1 cellular context compared by ENCODE assay signal in the genomic region with DNA sequence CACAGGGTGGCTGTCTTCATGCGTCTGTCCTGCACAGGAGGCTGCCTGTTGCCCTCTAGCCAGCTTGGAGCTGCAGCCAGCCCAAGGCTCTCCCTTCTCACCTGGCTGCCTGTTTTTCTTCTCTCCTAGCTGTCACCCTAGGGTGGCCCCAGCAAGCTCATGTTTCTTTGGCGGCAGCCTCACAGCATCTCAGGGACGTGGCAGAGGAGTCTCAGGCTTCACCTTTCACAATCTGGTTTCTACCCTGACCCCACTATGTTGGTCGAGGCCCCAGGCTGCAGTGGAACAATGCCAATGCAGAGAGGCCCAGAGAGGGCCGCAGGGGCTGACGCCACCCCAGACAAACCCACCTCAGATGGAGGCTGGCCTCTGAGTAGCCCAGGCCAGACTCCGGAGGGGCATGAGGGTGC.
TF ChIP-seq lines count a peak whose summit lies in the region.

No MANE protein-coding gene starts in this region.

TF ChIP-seq in K562, 482 proteins besides CTCF, POLR2A, EP300 and RAD21 (continued from another document):
- TF ChIP-seq TEAD4 (IDR thresholded peaks at IDR 0.05; ENCODE audit: low read length) (no peak), TEAD4 (CRISPR knock-in tag; IDR thresholded peaks at IDR 0.05; ENCODE audit: borderline replicate concordance) (0 out of 2 replicates have a peak, but pooled peaks have one; percentile 9), ZNF282 (CRISPR knock-in tag; IDR thresholded peaks at IDR 0.05) (0 out of 2 replicates have a peak, but pooled peaks have one; percentile 79), ZNF778 (CRISPR knock-in tag; IDR thresholded peaks at IDR 0.05) (no peak), CBX8 (IDR thresholded peaks at IDR 0.05; ENCODE audit: borderline replicate concordance, extremely low read depth, low read depth, low read length, poor library complexity, severe bottlenecking) (no peak), ZNF124 (CRISPR knock-in tag; IDR thresholded peaks at IDR 0.05) (no peak), PURB (CRISPR knock-in tag; IDR thresholded peaks at IDR 0.05; ENCODE audit: low read depth) (no peak), ZNF311 (CRISPR knock-in tag; IDR thresholded peaks at IDR 0.05) (no peak), ZNF586 (CRISPR knock-in tag; conservative IDR thresholded peaks at IDR 0.05) (no peak), ASH1L (IDR thresholded peaks at IDR 0.05; ENCODE audit: borderline replicate concordance, low read depth, partially characterized antibody) (no peak), IRF2 (CRISPR knock-in tag; IDR thresholded peaks at IDR 0.05) (peak; percentile 59; the same call in 1 of the 2 replicates), MCM5 (IDR thresholded peaks at IDR 0.05; ENCODE audit: low read depth) (no peak)
- TF ChIP-seq, protein P1, sequence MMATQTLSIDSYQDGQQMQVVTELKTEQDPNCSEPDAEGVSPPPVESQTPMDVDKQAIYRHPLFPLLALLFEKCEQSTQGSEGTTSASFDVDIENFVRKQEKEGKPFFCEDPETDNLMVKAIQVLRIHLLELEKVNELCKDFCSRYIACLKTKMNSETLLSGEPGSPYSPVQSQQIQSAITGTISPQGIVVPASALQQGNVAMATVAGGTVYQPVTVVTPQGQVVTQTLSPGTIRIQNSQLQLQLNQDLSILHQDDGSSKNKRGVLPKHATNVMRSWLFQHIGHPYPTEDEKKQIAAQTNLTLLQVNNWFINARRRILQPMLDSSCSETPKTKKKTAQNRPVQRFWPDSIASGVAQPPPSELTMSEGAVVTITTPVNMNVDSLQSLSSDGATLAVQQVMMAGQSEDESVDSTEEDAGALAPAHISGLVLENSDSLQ (IDR thresholded peaks at IDR 0.05), result no peak
- TF ChIP-seq, protein P2, sequence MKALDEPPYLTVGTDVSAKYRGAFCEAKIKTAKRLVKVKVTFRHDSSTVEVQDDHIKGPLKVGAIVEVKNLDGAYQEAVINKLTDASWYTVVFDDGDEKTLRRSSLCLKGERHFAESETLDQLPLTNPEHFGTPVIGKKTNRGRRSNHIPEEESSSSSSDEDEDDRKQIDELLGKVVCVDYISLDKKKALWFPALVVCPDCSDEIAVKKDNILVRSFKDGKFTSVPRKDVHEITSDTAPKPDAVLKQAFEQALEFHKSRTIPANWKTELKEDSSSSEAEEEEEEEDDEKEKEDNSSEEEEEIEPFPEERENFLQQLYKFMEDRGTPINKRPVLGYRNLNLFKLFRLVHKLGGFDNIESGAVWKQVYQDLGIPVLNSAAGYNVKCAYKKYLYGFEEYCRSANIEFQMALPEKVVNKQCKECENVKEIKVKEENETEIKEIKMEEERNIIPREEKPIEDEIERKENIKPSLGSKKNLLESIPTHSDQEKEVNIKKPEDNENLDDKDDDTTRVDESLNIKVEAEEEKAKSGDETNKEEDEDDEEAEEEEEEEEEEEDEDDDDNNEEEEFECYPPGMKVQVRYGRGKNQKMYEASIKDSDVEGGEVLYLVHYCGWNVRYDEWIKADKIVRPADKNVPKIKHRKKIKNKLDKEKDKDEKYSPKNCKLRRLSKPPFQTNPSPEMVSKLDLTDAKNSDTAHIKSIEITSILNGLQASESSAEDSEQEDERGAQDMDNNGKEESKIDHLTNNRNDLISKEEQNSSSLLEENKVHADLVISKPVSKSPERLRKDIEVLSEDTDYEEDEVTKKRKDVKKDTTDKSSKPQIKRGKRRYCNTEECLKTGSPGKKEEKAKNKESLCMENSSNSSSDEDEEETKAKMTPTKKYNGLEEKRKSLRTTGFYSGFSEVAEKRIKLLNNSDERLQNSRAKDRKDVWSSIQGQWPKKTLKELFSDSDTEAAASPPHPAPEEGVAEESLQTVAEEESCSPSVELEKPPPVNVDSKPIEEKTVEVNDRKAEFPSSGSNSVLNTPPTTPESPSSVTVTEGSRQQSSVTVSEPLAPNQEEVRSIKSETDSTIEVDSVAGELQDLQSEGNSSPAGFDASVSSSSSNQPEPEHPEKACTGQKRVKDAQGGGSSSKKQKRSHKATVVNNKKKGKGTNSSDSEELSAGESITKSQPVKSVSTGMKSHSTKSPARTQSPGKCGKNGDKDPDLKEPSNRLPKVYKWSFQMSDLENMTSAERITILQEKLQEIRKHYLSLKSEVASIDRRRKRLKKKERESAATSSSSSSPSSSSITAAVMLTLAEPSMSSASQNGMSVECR (CRISPR knock-in tag; IDR thresholded peaks at IDR 0.05), result 0 out of 2 replicates have a peak, but pooled peaks have one; percentile 24
- TF ChIP-seq, protein P3, sequence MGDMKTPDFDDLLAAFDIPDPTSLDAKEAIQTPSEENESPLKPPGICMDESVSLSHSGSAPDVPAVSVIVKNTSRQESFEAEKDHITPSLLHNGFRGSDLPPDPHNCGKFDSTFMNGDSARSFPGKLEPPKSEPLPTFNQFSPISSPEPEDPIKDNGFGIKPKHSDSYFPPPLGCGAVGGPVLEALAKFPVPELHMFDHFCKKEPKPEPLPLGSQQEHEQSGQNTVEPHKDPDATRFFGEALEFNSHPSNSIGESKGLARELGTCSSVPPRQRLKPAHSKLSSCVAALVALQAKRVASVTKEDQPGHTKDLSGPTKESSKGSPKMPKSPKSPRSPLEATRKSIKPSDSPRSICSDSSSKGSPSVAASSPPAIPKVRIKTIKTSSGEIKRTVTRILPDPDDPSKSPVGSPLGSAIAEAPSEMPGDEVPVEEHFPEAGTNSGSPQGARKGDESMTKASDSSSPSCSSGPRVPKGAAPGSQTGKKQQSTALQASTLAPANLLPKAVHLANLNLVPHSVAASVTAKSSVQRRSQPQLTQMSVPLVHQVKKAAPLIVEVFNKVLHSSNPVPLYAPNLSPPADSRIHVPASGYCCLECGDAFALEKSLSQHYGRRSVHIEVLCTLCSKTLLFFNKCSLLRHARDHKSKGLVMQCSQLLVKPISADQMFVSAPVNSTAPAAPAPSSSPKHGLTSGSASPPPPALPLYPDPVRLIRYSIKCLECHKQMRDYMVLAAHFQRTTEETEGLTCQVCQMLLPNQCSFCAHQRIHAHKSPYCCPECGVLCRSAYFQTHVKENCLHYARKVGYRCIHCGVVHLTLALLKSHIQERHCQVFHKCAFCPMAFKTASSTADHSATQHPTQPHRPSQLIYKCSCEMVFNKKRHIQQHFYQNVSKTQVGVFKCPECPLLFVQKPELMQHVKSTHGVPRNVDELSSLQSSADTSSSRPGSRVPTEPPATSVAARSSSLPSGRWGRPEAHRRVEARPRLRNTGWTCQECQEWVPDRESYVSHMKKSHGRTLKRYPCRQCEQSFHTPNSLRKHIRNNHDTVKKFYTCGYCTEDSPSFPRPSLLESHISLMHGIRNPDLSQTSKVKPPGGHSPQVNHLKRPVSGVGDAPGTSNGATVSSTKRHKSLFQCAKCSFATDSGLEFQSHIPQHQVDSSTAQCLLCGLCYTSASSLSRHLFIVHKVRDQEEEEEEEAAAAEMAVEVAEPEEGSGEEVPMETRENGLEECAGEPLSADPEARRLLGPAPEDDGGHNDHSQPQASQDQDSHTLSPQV (IDR thresholded peaks at IDR 0.05), result no peak
- TF ChIP-seq, protein P4, sequence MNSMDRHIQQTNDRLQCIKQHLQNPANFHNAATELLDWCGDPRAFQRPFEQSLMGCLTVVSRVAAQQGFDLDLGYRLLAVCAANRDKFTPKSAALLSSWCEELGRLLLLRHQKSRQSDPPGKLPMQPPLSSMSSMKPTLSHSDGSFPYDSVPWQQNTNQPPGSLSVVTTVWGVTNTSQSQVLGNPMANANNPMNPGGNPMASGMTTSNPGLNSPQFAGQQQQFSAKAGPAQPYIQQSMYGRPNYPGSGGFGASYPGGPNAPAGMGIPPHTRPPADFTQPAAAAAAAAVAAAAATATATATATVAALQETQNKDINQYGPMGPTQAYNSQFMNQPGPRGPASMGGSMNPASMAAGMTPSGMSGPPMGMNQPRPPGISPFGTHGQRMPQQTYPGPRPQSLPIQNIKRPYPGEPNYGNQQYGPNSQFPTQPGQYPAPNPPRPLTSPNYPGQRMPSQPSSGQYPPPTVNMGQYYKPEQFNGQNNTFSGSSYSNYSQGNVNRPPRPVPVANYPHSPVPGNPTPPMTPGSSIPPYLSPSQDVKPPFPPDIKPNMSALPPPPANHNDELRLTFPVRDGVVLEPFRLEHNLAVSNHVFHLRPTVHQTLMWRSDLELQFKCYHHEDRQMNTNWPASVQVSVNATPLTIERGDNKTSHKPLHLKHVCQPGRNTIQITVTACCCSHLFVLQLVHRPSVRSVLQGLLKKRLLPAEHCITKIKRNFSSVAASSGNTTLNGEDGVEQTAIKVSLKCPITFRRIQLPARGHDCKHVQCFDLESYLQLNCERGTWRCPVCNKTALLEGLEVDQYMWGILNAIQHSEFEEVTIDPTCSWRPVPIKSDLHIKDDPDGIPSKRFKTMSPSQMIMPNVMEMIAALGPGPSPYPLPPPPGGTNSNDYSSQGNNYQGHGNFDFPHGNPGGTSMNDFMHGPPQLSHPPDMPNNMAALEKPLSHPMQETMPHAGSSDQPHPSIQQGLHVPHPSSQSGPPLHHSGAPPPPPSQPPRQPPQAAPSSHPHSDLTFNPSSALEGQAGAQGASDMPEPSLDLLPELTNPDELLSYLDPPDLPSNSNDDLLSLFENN (IDR thresholded peaks at IDR 0.05; ENCODE audit: low read depth in 2 of 2, low read length in 2 of 2), result no peak
- TF ChIP-seq, protein P5, sequence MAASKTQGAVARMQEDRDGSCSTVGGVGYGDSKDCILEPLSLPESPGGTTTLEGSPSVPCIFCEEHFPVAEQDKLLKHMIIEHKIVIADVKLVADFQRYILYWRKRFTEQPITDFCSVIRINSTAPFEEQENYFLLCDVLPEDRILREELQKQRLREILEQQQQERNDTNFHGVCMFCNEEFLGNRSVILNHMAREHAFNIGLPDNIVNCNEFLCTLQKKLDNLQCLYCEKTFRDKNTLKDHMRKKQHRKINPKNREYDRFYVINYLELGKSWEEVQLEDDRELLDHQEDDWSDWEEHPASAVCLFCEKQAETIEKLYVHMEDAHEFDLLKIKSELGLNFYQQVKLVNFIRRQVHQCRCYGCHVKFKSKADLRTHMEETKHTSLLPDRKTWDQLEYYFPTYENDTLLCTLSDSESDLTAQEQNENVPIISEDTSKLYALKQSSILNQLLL (CRISPR knock-in tag; IDR thresholded peaks at IDR 0.05; ENCODE audit: borderline replicate concordance), result no peak
- TF ChIP-seq, protein P6, sequence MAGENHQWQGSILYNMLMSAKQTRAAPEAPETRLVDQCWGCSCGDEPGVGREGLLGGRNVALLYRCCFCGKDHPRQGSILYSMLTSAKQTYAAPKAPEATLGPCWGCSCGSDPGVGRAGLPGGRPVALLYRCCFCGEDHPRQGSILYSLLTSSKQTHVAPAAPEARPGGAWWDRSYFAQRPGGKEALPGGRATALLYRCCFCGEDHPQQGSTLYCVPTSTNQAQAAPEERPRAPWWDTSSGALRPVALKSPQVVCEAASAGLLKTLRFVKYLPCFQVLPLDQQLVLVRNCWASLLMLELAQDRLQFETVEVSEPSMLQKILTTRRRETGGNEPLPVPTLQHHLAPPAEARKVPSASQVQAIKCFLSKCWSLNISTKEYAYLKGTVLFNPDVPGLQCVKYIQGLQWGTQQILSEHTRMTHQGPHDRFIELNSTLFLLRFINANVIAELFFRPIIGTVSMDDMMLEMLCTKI (IDR thresholded peaks at IDR 0.05; ENCODE audit: partially characterized antibody), result no peak
- TF ChIP-seq, protein P7, sequence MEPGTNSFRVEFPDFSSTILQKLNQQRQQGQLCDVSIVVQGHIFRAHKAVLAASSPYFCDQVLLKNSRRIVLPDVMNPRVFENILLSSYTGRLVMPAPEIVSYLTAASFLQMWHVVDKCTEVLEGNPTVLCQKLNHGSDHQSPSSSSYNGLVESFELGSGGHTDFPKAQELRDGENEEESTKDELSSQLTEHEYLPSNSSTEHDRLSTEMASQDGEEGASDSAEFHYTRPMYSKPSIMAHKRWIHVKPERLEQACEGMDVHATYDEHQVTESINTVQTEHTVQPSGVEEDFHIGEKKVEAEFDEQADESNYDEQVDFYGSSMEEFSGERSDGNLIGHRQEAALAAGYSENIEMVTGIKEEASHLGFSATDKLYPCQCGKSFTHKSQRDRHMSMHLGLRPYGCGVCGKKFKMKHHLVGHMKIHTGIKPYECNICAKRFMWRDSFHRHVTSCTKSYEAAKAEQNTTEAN (CRISPR knock-in tag; IDR thresholded peaks at IDR 0.05), result no peak
TF ChIP-seq in K562: peak in this region for 11.
